1 cellular context compared by ENCODE assay signal in genomic region chr6:31702421-31702818, GRCh38.
TF ChIP-seq lines count a peak whose summit lies in the region.

No MANE protein-coding gene starts in this region.

TF ChIP-seq in H1, 55 proteins besides CTCF, POLR2A, EP300 and RAD21:
- TF ChIP-seq CREB1 (IDR thresholded peaks at IDR 0.05) (no peak), CBX8 (IDR thresholded peaks at IDR 0.05; ENCODE audit: borderline replicate concordance, low read depth, low read length) (no peak), YY1 (IDR thresholded peaks at IDR 0.05; ENCODE audit: low read depth, low read length) (no peak), RXRA (IDR thresholded peaks at IDR 0.05; ENCODE audit: insufficient read depth, low read depth, low read length) (no peak), RBBP5 (IDR thresholded peaks at IDR 0.05; ENCODE audit: borderline replicate concordance, low read depth, low read length) (no peak)
